Comparison of ENCODE assay signal across 8 cellular contexts in genomic region chrX:76428243-76429130, GRCh38. TPM values are rescaled to one million over a fixed set of nuclear protein-coding genes. Genes with fewer than 3 reads are reported as not detected.
A peak's percentile ranks its signal among the peaks of the same experiment; 100 is the strongest.
DNase-seq lines count a peak whose midpoint lies in the region; ATAC-seq lines count a peak whose summit lies in the region.

No MANE protein-coding gene starts in this region.

- H3K9me3 ChIP-seq in ectodermal cell (ENCODE audit: control insufficient read depth, low read length): no peaks in the 10 kb centered on the region
- H3K9me3 ChIP-seq in mucosa of rectum (ENCODE audit: control insufficient read depth in 2 of 2, low read length in 2 of 2): no peaks in the 10 kb centered on the region
- H3K9me3 ChIP-seq in stomach smooth muscle (ENCODE audit: control insufficient read depth in 2 of 2, low read length in 2 of 2): no peaks in the 10 kb centered on the region

- no peaks in the 10 kb centered on the region for H3K36me3 ChIP-seq in ectodermal cell (ENCODE audit: control insufficient read depth, insufficient read depth, low read length)
- H3K36me3 ChIP-seq in mucosa of rectum (ENCODE audit: control insufficient read depth in 2 of 2, insufficient read depth in 2 of 2, low read length in 2 of 2): no peaks in the 10 kb centered on the region
- no peaks in the 10 kb centered on the region for H3K36me3 ChIP-seq in stomach smooth muscle (ENCODE audit: control insufficient read depth in 2 of 2, insufficient read depth in 2 of 2, low read length in 2 of 2)

- H3K4me1 ChIP-seq in ectodermal cell (ENCODE audit: control insufficient read depth, insufficient read depth, low read length) (no peaks in the 10 kb centered on the region), mucosa of rectum (ENCODE audit: control insufficient read depth in 2 of 2, insufficient read depth in 2 of 2, low read length in 2 of 2) (peaks cover 0 to 3% of the 10 kb centered on the region in 2 donors), stomach smooth muscle (ENCODE audit: control insufficient read depth, insufficient read depth, low read length) (peaks cover 4% of the 10 kb centered on the region)

- H3K27ac ChIP-seq in ectodermal cell (ENCODE audit: insufficient read depth, low read depth, low read length, poor library complexity, severe bottlenecking) (no peak overlapping the region), mucosa of rectum (ENCODE audit: low read depth in 2 of 2, low read length in 2 of 2) (no peak overlapping the region), stomach smooth muscle (ENCODE audit: low read length) (no peak overlapping the region)

- H3K9ac ChIP-seq in mucosa of rectum (ENCODE audit: low read depth in 1 of 2, low read length in 2 of 2): peak overlapping the region; percentile 11 to 65
- H3K9ac ChIP-seq in stomach smooth muscle (ENCODE audit: low read length in 2 of 2): peak overlapping the region; percentile 51 to 58

- H3K27me3 ChIP-seq in ectodermal cell (ENCODE audit: control insufficient read depth, insufficient read depth, low read length, poor library complexity, severe bottlenecking) (no peaks in the 10 kb centered on the region), mucosa of rectum (ENCODE audit: control insufficient read depth in 2 of 2, insufficient read depth in 2 of 2, low read length in 2 of 2) (no peaks in the 10 kb centered on the region), stomach smooth muscle (ENCODE audit: control insufficient read depth in 1 of 2, insufficient read depth in 2 of 2, low read length in 2 of 2) (peaks cover 0 to 3% of the 10 kb centered on the region in 2 donors)

- peak; percentile 34 for ATAC-seq in GM19043 (IDR thresholded peaks at IDR 0.05; ENCODE audit: low read depth, unreplicated experiment)
- peak; percentile 24 for ATAC-seq in HG03095 (IDR thresholded peaks at IDR 0.05; ENCODE audit: unreplicated experiment)

- 43% methylated on average over 60 of the region's 60 CpGs for WGBS in ectodermal cell, 2 experiments

- peak; percentile 0 to 5 for DNase-seq in activated CD4-positive, alpha-beta T cell treated with anti-CD3 and anti-CD28 coated beads for 24 hours (ENCODE audit: low read depth in 2 of 2)
- DNase-seq in NCI-H2081 treated with DMSO at 0.1 percent for 48 hours (lab: John Stamatoyannopoulos, UW) (no peak), superior temporal gyrus (ENCODE audit: extremely low spot score) (no peak)

- H3K4me3 ChIP-seq in ectodermal cell (ENCODE audit: insufficient read depth, low read depth, low read length) (peak overlapping the region; percentile 63), mucosa of rectum (ENCODE audit: low read length in 2 of 2) (peak overlapping the region; percentile 67 to 74), stomach smooth muscle (ENCODE audit: low read length in 2 of 2) (peak overlapping the region; percentile 77 to 81)

RNA-seq across cellular contexts. Expression of gene MAGEE1, which starts 1.0 kb away (rescaled TPM):
- 9.9 TPM for polyA plus RNA-seq in ectodermal cell (2013, experiment 1 of 4)
- polyA plus RNA-seq in ectodermal cell (2013, experiment 2 of 4): 9.7 TPM
- polyA plus RNA-seq in ectodermal cell (2013, experiment 3 of 4): 8.1 TPM
- 8.8 TPM for polyA plus RNA-seq in ectodermal cell (2013, experiment 4 of 4)

Comparison
In these comparisons a context has a peak if more than half of its experiments do, and no peak if none do; other contexts are left out.
1. DNase-seq: peak in activated CD4-positive, alpha-beta T cell treated with anti-CD3 and anti-CD28 coated beads for 24 hours (2 of 2); none in NCI-H2081 treated with DMSO at 0.1 percent for 48 hours (single experiment) and superior temporal gyrus (single experiment).
2. Peak in every context shown above with its lines, with median percentiles within 50 percentile points of each other: H3K4me3 ChIP-seq.